8 cellular contexts compared by ENCODE assay signal in genomic region chr13:23321534-23322241, GRCh38.
DNase-seq lines count a peak whose midpoint lies in the region; ATAC-seq, FAIRE-seq and TF ChIP-seq lines count a peak whose summit lies in the region.

No MANE protein-coding gene starts in this region.

- H3K9me1 ChIP-seq in keratinocyte (ENCODE audit: control insufficient read depth, extremely low read depth, insufficient read depth, low read length), result no peaks in the 10 kb centered on the region

- TF ChIP-seq EP300 in transverse colon (IDR thresholded peaks at IDR 0.05; ENCODE audit: low read depth), result no peak

- no peaks in the 10 kb centered on the region for H3K79me2 ChIP-seq in keratinocyte (ENCODE audit: control insufficient read depth, insufficient read depth, low read length)

- TF ChIP-seq CTCF in keratinocyte (optimal IDR thresholded peaks at IDR 0.05 in 1 of 3, IDR thresholded peaks at IDR 0.05 in 1 of 3, conservative IDR thresholded peaks at IDR 0.05 in 1 of 3; ENCODE audit: extremely low read depth in 1 of 3, insufficient read depth in 2 of 3, low read length in 3 of 3) (no peak), transverse colon (IDR thresholded peaks at IDR 0.05) (no peak)

- no peaks in the 10 kb centered on the region for H3K36me3 Mint-ChIP-seq in CD4-positive, CD25-positive, alpha-beta regulatory T cell
- no peaks in the 10 kb centered on the region for H3K36me3 Mint-ChIP-seq in activated naive CD4-positive, alpha-beta T cell treated with anti-CD3 and anti-CD28 coated beads, Interleukin-2, amount 50 U/mL, for 72 hours

- no peaks in the 10 kb centered on the region for H3K27me3 ChIP-seq in CD4-positive, CD25-positive, alpha-beta regulatory T cell (ENCODE audit: control insufficient read depth, insufficient read depth, low read length)
- H3K27me3 ChIP-seq in keratinocyte (ENCODE audit: control insufficient read depth, extremely low read depth, insufficient read depth, low read length) (no peaks in the 10 kb centered on the region), transverse colon (no peaks in the 10 kb centered on the region)

- DNase-seq in CD4-positive, CD25-positive, alpha-beta regulatory T cell, result peak in 1 of 3 donors; percentile 48
- peak in 1 of 2 donors; percentile 9 for DNase-seq in activated naive CD4-positive, alpha-beta T cell treated with anti-CD3 and anti-CD28 coated beads, Interleukin-2, amount 50 U/mL, for 72 hours (ENCODE audit: low spot score in 2 of 2)
- peak; percentile 26 for DNase-seq in keratinocyte (ENCODE audit: low read depth, low spot score)
- peak; percentile 17 for DNase-seq in transverse colon
- no peak for DNase-seq in NCI-H1048 (lab: John Stamatoyannopoulos, UW)
- no peak for DNase-seq in NCI-H187 treated with DMSO at 0.1 percent for 48 hours (lab: John Stamatoyannopoulos, UW)

- peak overlapping the region; percentile 85 for H3K4me3 ChIP-seq in CD4-positive, CD25-positive, alpha-beta regulatory T cell (ENCODE audit: low read depth, low read length)
- peak overlapping the region in 2 of 3 experiments; percentile 35 to 44 for H3K4me3 ChIP-seq in keratinocyte (ENCODE audit: control insufficient read depth in 2 of 3, extremely low read depth in 1 of 3, insufficient read depth in 2 of 3, low read depth in 1 of 3, low read length in 3 of 3)
- H3K4me3 ChIP-seq in transverse colon, result peak overlapping the region in 3 of 4 donors; percentile 3 to 6 (median 5)

- H3K27me3 Mint-ChIP-seq in CD4-positive, CD25-positive, alpha-beta regulatory T cell, result peaks cover 10% of the 10 kb centered on the region

- TF ChIP-seq POLR2A in transverse colon (IDR thresholded peaks at IDR 0.05), result no peak

- peaks cover 3 to 23% (median 13%) of the 10 kb centered on the region in 4 donors for H3K4me1 Mint-ChIP-seq in CD4-positive, CD25-positive, alpha-beta regulatory T cell

- peak overlapping the region; percentile 54 for H2AFZ ChIP-seq in keratinocyte (ENCODE audit: control insufficient read depth, low read length)

- 32 to 41% methylated on average over 6 of the region's 6 CpGs for WGBS in transverse colon (ENCODE audit: low coverage in 1 of 2), 2 donors

- H3K4me3 Mint-ChIP-seq in CD4-positive, CD25-positive, alpha-beta regulatory T cell, result peak overlapping the region; percentile 52 to 94 (median 88)

- H3K27ac ChIP-seq in CD4-positive, CD25-positive, alpha-beta regulatory T cell (ENCODE audit: insufficient read depth, low read length, poor library complexity, severe bottlenecking), result no peak overlapping the region
- H3K27ac ChIP-seq in keratinocyte (ENCODE audit: control insufficient read depth, insufficient read depth, low read length) (peak overlapping the region; percentile 83), transverse colon (peak overlapping the region in 3 of 4 donors; percentile 17 to 29 (median 18))

- no peaks in the 10 kb centered on the region for H3K36me3 ChIP-seq in CD4-positive, CD25-positive, alpha-beta regulatory T cell (ENCODE audit: control insufficient read depth, insufficient read depth, low read length)
- no peaks in the 10 kb centered on the region for H3K36me3 ChIP-seq in keratinocyte (ENCODE audit: control insufficient read depth in 2 of 2, extremely low read depth in 1 of 2, insufficient read depth in 2 of 2, low read length in 2 of 2)
- no peaks in the 10 kb centered on the region for H3K36me3 ChIP-seq in transverse colon

- ATAC-seq in CD4-positive, CD25-positive, alpha-beta regulatory T cell (ENCODE audit: low read depth in 2 of 2), result peak; percentile 34 to 37
- ATAC-seq in GM19351 (IDR thresholded peaks at IDR 0.05; ENCODE audit: unreplicated experiment) (peak; percentile 78), HG03280 (IDR thresholded peaks at IDR 0.05; ENCODE audit: unreplicated experiment) (peak; percentile 76)
- ATAC-seq in activated naive CD4-positive, alpha-beta T cell treated with anti-CD3 and anti-CD28 coated beads, Interleukin-2, amount 50 U/mL, for 72 hours, result peak; percentile 66 to 80

- H3K27ac Mint-ChIP-seq in CD4-positive, CD25-positive, alpha-beta regulatory T cell, result peak overlapping the region; percentile 40 to 88 (median 71)
- no peak overlapping the region for H3K27ac Mint-ChIP-seq in activated naive CD4-positive, alpha-beta T cell treated with anti-CD3 and anti-CD28 coated beads, Interleukin-2, amount 50 U/mL, for 72 hours

- intact Hi-C loops in transverse colon (cut with DNase I; ENCODE audit: low total_unique reads), result no loop called here

- H3K9me3 ChIP-seq in CD4-positive, CD25-positive, alpha-beta regulatory T cell (ENCODE audit: control insufficient read depth in 2 of 2, low read length in 2 of 2), result no peaks in the 10 kb centered on the region
- H3K9me3 ChIP-seq in keratinocyte (ENCODE audit: control insufficient read depth, low read depth, low read length) (no peaks in the 10 kb centered on the region), transverse colon (no peaks in the 10 kb centered on the region)

- peak overlapping the region; percentile 84 for H3K4me2 ChIP-seq in keratinocyte (ENCODE audit: control insufficient read depth, extremely low read depth, insufficient read depth, low read depth, low read length)

- H3K9ac ChIP-seq in keratinocyte (ENCODE audit: control insufficient read depth, extremely low read depth, insufficient read depth, low read length), result peak overlapping the region; percentile 35

- dilution Hi-C loops in keratinocyte (cut with MboI; ENCODE audit: extremely low pct_ligation_motif_present, low sequenced_read_pairs), result no loop called here

- peaks cover 0 to 2% (median 0%) of the 10 kb centered on the region in 7 donors for H3K9me3 Mint-ChIP-seq in CD4-positive, CD25-positive, alpha-beta regulatory T cell
- no peaks in the 10 kb centered on the region for H3K9me3 Mint-ChIP-seq in activated naive CD4-positive, alpha-beta T cell treated with anti-CD3 and anti-CD28 coated beads, Interleukin-2, amount 50 U/mL, for 72 hours

- peaks cover 8% of the 10 kb centered on the region for H3K4me1 ChIP-seq in CD4-positive, CD25-positive, alpha-beta regulatory T cell (ENCODE audit: control insufficient read depth, insufficient read depth, low read length, poor library complexity, severe bottlenecking)
- peaks cover 26% of the 10 kb centered on the region for H3K4me1 ChIP-seq in keratinocyte (ENCODE audit: control insufficient read depth, extremely low read depth, insufficient read depth, low read length)
- H3K4me1 ChIP-seq in transverse colon, result peaks cover 0 to 12% (median 6%) of the 10 kb centered on the region in 4 donors

- in situ Hi-C loops in transverse colon (cut with MboI; ENCODE audit: low pct_ligation_motif_present in 1 of 4, low pct_unique_long_range_greater_than_20kb in 1 of 4, low sequenced_read_pairs in 3 of 4), result no loop called here

- H4K20me1 ChIP-seq in keratinocyte (ENCODE audit: control insufficient read depth, extremely low read depth, insufficient read depth, low read length), result no peaks in the 10 kb centered on the region

- no peak for FAIRE-seq in keratinocyte (lab: Jason Lieb, UNC)

Comparison
In these comparisons a context has a peak if more than half of its experiments do, and no peak if none do; other contexts are left out.
1. DNase-seq: peak in keratinocyte (single experiment) and transverse colon (single experiment); none in NCI-H1048 (single experiment) and NCI-H187 treated with DMSO at 0.1 percent for 48 hours (single experiment).
2. H3K4me3 ChIP-seq: peak in every context shown above with its lines; median percentile 85 in CD4-positive, CD25-positive, alpha-beta regulatory T cell; 40 in keratinocyte; 5 in transverse colon.
3. H3K27ac Mint-ChIP-seq: peak in CD4-positive, CD25-positive, alpha-beta regulatory T cell (3 of 3); none in activated naive CD4-positive, alpha-beta T cell treated with anti-CD3 and anti-CD28 coated beads, Interleukin-2, amount 50 U/mL, for 72 hours (0 of 2).
4. Peak in every context shown above with its lines, with median percentiles within 50 percentile points of each other: ATAC-seq.